14 cellular contexts compared by ENCODE assay signal in genomic region chr21:41763398-41763931, GRCh38. TPM values are rescaled to one million over a fixed set of nuclear protein-coding genes. Genes with fewer than 3 reads are reported as not detected.
DNase-seq lines count a peak whose midpoint lies in the region; ATAC-seq and TF ChIP-seq lines count a peak whose summit lies in the region.
"Had no signal": no experiment of that assay in that cellular context is flagged by ENCODE, and none has a peak within 500 bp of the region (broad histone marks: within the 10 kb centered on the region; RNA-seq: fewer than 3 reads in every experiment).

No MANE protein-coding gene starts in this region.

- no peak for TF ChIP-seq POLR2A in stomach (IDR thresholded peaks at IDR 0.05)
- TF ChIP-seq POLR2A in thyroid gland (IDR thresholded peaks at IDR 0.05) = no peak

- DNase-seq in WTC11 (ENCODE audit: low spot score) (peak; percentile 46), stomach (no peak), thyroid gland (no peak)
- DNase-seq: CD4-positive, alpha-beta T cell; dermis blood vessel endothelial cell; NCI-H1092 treated with DMSO at 0.1 percent for 48 hours; stimulated activated CD4-positive, alpha-beta T cell treated with anti-CD3 and anti-CD28 coated beads, Interleukin-2, amount 100 ng/mL, for 24 hours; stimulated activated naive CD8-positive, alpha-beta T cell treated with anti-CD3 and anti-CD28 coated beads, Interleukin-15, Interleukin-2, amounts not matched to agents 100 U/mL and 50 U/mL, for 24 hours had no signal

- peaks cover 84% of the 10 kb centered on the region for H3K4me1 Mint-ChIP-seq in WTC11

- H3K4me1 ChIP-seq in HUES64 (ENCODE audit: insufficient read depth, low read length) = peaks cover 79% of the 10 kb centered on the region
- H3K4me1 ChIP-seq in stomach = peaks cover 64 to 88% (median 72%) of the 10 kb centered on the region in 4 donors
- H3K4me1 ChIP-seq in thyroid gland = peaks cover 53 to 60% of the 10 kb centered on the region in 2 donors

- no peaks in the 10 kb centered on the region for H3K36me3 Mint-ChIP-seq in WTC11
- H3K36me3 Mint-ChIP-seq: activated naive CD4-positive, alpha-beta T cell treated with anti-CD3 and anti-CD28 coated beads, Interleukin-2, amount 50 U/mL, for 24 hours had no signal

- H3K4me3 Mint-ChIP-seq in WTC11 = peak overlapping the region; percentile 82
- H3K4me3 Mint-ChIP-seq: activated naive CD4-positive, alpha-beta T cell treated with anti-CD3 and anti-CD28 coated beads, Interleukin-2, amount 50 U/mL, for 24 hours; CD4-positive, alpha-beta T cell had no signal

- H3K36me3 ChIP-seq in HUES64 (ENCODE audit: insufficient read depth, low read length) (no peaks in the 10 kb centered on the region), stomach (no peaks in the 10 kb centered on the region), thyroid gland (no peaks in the 10 kb centered on the region)

- H3K9me3 ChIP-seq in HUES64 (ENCODE audit: insufficient read depth, low read depth, low read length) (no peaks in the 10 kb centered on the region), iPS-18c (ENCODE audit: control insufficient read depth, insufficient read depth, low read length) (peaks cover 2% of the 10 kb centered on the region), stomach (no peaks in the 10 kb centered on the region), thyroid gland (no peaks in the 10 kb centered on the region)

- intact Hi-C loops in stomach (cut with DNase I; ENCODE audit: low total_unique reads) (no loop called here), thyroid gland (cut with DNase I) (no loop called here)

- 10% methylated on average over 20 of the region's 21 CpGs for WGBS in HUES64
- WGBS in stomach, 5 donors = 20 to 34% (median 23%) methylated on average over 20 to 21 of the region's 21 CpGs
- 73 to 79% methylated on average over 19 to 21 of the region's 21 CpGs for WGBS in thyroid gland, 2 donors

- peak overlapping the region; percentile 89 for H3K27ac Mint-ChIP-seq in WTC11
- H3K27ac Mint-ChIP-seq: activated naive CD4-positive, alpha-beta T cell treated with anti-CD3 and anti-CD28 coated beads, Interleukin-2, amount 50 U/mL, for 24 hours; CD4-positive, alpha-beta T cell had no signal

- TF ChIP-seq EP300 in stomach (IDR thresholded peaks at IDR 0.05) = no peak

- POLR2A ChIA-PET in WTC11 (lab: Charles Lee) = interaction anchor here (2.3 kb wide), 1 partner anchor 151 kb away, joined by 7 read pairs; no protein-coding TSS in a partner anchor

- TF ChIP-seq CTCF in WTC11 (IDR thresholded peaks at IDR 0.05) (no peak), stomach (IDR thresholded peaks at IDR 0.05) (no peak), thyroid gland (IDR thresholded peaks at IDR 0.05) (no peak)

- peak overlapping the region; percentile 53 for H3K4me3 ChIP-seq in HUES64 (ENCODE audit: low read length)
- H3K4me3 ChIP-seq in iPS-18c (ENCODE audit: insufficient read depth, low read depth, low read length) = peak overlapping the region; percentile 38
- peak overlapping the region in 3 of 4 donors; percentile 12 to 51 (median 20) for H3K4me3 ChIP-seq in stomach
- no peak overlapping the region for H3K4me3 ChIP-seq in thyroid gland (replicated peaks in 1 of 3)
- H3K4me3 ChIP-seq: lung had no signal

- H3K27me3 ChIP-seq in HUES64 (ENCODE audit: insufficient read depth, low read length) (peaks cover 92% of the 10 kb centered on the region), stomach (peaks cover 7 to 96% (median 42%) of the 10 kb centered on the region in 3 donors), thyroid gland (no peaks in the 10 kb centered on the region)

- ATAC-seq in WTC11 = no peak
- ATAC-seq in GM18858 (IDR thresholded peaks at IDR 0.05; ENCODE audit: unreplicated experiment) = no peak
- no peak for ATAC-seq in GM21367 (IDR thresholded peaks at IDR 0.05; ENCODE audit: unreplicated experiment)
- ATAC-seq: stimulated activated naive CD8-positive, alpha-beta T cell treated with anti-CD3 and anti-CD28 coated beads, Interleukin-15, Interleukin-2, amounts not matched to agents 100 U/mL and 50 U/mL, for 24 hours had no signal

- H3K27ac ChIP-seq in HUES64 (ENCODE audit: low read depth, low read length) (no peak overlapping the region), stomach (peak overlapping the region; percentile 76 to 95 (median 92)), thyroid gland (no peak overlapping the region)

- CTCF ChIA-PET in WTC11 (lab: Charles Lee) = interaction anchor here (1.1 to 14.5 kb wide), 7 partner anchors 8 to 152 kb away, joined by 3 to 207 read pairs (median 26); no protein-coding TSS in a partner anchor

- peaks cover 73% of the 10 kb centered on the region for H3K27me3 Mint-ChIP-seq in WTC11 (ENCODE audit: low read depth)

- no peaks in the 10 kb centered on the region for H3K9me3 Mint-ChIP-seq in WTC11
- H3K9me3 Mint-ChIP-seq: activated naive CD4-positive, alpha-beta T cell treated with anti-CD3 and anti-CD28 coated beads, Interleukin-2, amount 50 U/mL, for 24 hours; CD4-positive, alpha-beta T cell had no signal

- no peak overlapping the region for H3K9ac ChIP-seq in HUES64 (ENCODE audit: low read depth, low read length)

TF ChIP-seq in WTC11, 78 proteins besides CTCF, POLR2A, EP300 and RAD21 (continues in another document):
- TF ChIP-seq TP53 (CRISPR knock-in tag; IDR thresholded peaks at IDR 0.05) (no peak), CDX4 (CRISPR knock-in tag; IDR thresholded peaks at IDR 0.05; ENCODE audit: borderline replicate concordance) (no peak), SOX15 (CRISPR knock-in tag; IDR thresholded peaks at IDR 0.05) (no peak), AFF4 (CRISPR knock-in tag; IDR thresholded peaks at IDR 0.05; ENCODE audit: borderline replicate concordance) (no peak), ZNF425 (CRISPR knock-in tag; conservative IDR thresholded peaks at IDR 0.05) (no peak), HMGXB4 (CRISPR knock-in tag; IDR thresholded peaks at IDR 0.05) (no peak)

RNA-seq across cellular contexts. Expression of gene RIPK4, which starts 3.4 kb away (rescaled TPM):
- 2.0 TPM for polyA plus RNA-seq in HUES64 (2013, experiment 1 of 2)
- polyA plus RNA-seq in HUES64 (2013, experiment 2 of 2) = 2.0 TPM
- total RNA-seq in WTC11 (2021) (13.7 to 20.1 TPM (median 14.0 TPM) in 3 replicates), stomach (10 to 100 TPM in 4 of 5 donors, 1 to 10 TPM in 1; 9.0 to 36.2 (median 13.2) TPM), thyroid gland (10 to 100 TPM; 15.3 to 24.7 (median 22.6) TPM)
- 10 to 100 TPM in 2 of 3 donors, 1 to 10 TPM in 1; 8.7 to 37.6 (median 29.2) TPM for polyA plus RNA-seq in stomach

Comparison
In these comparisons a context has a peak if more than half of its experiments do, and no peak if none do; other contexts are left out.
1. H3K27ac ChIP-seq: peak in stomach (5 of 5); none in HUES64 (single experiment) and thyroid gland (0 of 3).
2. H3K4me3 ChIP-seq: peak in HUES64 (single experiment), iPS-18c (single experiment) and stomach (3 of 4); none in thyroid gland (0 of 3).